Comparison of ENCODE assay signal across 1 cellular context in the genomic region with DNA sequence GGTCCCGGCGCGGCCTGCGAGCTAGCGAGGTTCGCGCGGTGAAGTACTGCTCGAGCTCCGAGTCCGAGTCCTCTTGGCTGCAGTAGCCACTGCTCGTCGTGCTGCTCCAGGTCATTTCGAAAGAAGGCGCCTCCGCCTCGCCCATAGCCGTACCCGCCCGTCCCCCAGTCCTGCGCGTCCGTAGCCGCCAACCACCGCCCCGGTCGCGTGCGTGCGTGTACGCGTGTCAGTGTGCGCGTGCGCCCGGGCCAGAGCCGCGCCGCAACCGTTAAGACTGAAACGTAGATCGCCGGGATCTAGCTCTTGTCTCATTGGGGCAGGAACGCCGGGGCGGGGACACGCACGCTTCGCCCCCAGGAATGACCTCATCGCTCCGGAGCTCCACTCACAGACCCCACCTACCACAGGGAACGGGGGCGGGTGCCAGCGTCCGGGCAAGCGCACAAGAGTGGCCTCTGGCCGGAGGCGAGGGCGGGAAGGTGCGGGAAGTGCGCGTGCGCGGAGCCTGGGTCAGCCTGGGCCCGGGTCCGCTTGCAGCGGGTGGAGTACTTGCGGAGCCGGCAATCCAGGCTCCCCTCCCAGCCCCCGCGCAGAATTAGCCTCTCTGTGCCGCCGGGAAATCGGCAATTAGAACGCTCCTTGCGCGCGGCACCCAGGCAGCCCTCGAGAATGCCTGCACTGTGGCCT.
TF ChIP-seq lines count a peak whose summit lies in the region.

No MANE protein-coding gene starts in this region.

TF ChIP-seq in K562, 482 proteins besides CTCF, POLR2A, EP300 and RAD21 (continued from another document):
- TF ChIP-seq, protein P1, sequence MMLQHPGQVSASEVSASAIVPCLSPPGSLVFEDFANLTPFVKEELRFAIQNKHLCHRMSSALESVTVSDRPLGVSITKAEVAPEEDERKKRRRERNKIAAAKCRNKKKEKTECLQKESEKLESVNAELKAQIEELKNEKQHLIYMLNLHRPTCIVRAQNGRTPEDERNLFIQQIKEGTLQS (IDR thresholded peaks at IDR 0.05): peak; percentile 95
- TF ChIP-seq, protein P1 (CRISPR knock-in tag; conservative IDR thresholded peaks at IDR 0.05): peak; percentile 77; the same call in 1 of the 2 replicates
- TF ChIP-seq CXXC5 (CRISPR knock-in tag; IDR thresholded peaks at IDR 0.05) (peak; percentile 95), RB1 (IDR thresholded peaks at IDR 0.05; ENCODE audit: low read depth) (peak; percentile 15; the same call in 1 of the 2 replicates), PKNOX1 (IDR thresholded peaks at IDR 0.05) (peak; percentile 32; the same call in 1 of the 2 replicates), HNRNPUL1 (IDR thresholded peaks at IDR 0.05; ENCODE audit: low read length) (no peak), ZC3H4 (CRISPR knock-in tag; IDR thresholded peaks at IDR 0.05; ENCODE audit: borderline replicate concordance) (0 out of 2 replicates have a peak, but pooled peaks have one; percentile 56), HES1 (IDR thresholded peaks at IDR 0.05; ENCODE audit: low read depth) (peak; percentile 24; the same call in 1 of the 2 replicates), POLR2AphosphoS5 (IDR thresholded peaks at IDR 0.05; ENCODE audit: control insufficient read depth, insufficient read depth, low read depth, low read length) (peak; percentile 53; the same call in 1 of the 2 replicates), ZNF830 (CRISPR knock-in tag; IDR thresholded peaks at IDR 0.05) (0 out of 2 replicates have a peak, but pooled peaks have one; percentile 23), HNRNPL (IDR thresholded peaks at IDR 0.05; ENCODE audit: low read depth, low read length) (no peak), POLR2B (IDR thresholded peaks at IDR 0.05; ENCODE audit: low read depth, partially characterized antibody) (peak; percentile 72), GTF2A2 (tag; IDR thresholded peaks at IDR 0.05) (no peak), RBFOX2 (IDR thresholded peaks at IDR 0.05; ENCODE audit: low read depth, low read length) (peak; percentile 95), CREM (IDR thresholded peaks at IDR 0.05; ENCODE audit: low read depth) (peak; percentile 84), FOXM1 (IDR thresholded peaks at IDR 0.05; ENCODE audit: low read depth) (0 out of 2 replicates have a peak, but pooled peaks have one; percentile 28), FOXM1 (CRISPR knock-in tag; IDR thresholded peaks at IDR 0.05; ENCODE audit: low read depth) (no peak), FOXJ2 (tag; IDR thresholded peaks at IDR 0.05) (no peak), EP400 (IDR thresholded peaks at IDR 0.05) (peak; percentile 93), ETV1 (tag; conservative IDR thresholded peaks at IDR 0.05; ENCODE audit: low read depth) (no peak), CCNT2 (IDR thresholded peaks at IDR 0.05; ENCODE audit: borderline replicate concordance, extremely low read depth, insufficient read length, low read depth, low read length) (peak; percentile 78), ZNF696 (CRISPR knock-in tag; conservative IDR thresholded peaks at IDR 0.05) (no peak), KDM5B (IDR thresholded peaks at IDR 0.05; ENCODE audit: insufficient replicate concordance, low read depth, low read length) (peak; percentile 42), SRF (CRISPR knock-in tag; IDR thresholded peaks at IDR 0.05) (peak in 1 of 2 experiments; percentile 51; a peak in 1 of 4 replicates), NFXL1 (CRISPR knock-in tag; IDR thresholded peaks at IDR 0.05) (no peak), TEAD4 (IDR thresholded peaks at IDR 0.05; ENCODE audit: low read length) (no peak), TEAD4 (CRISPR knock-in tag; IDR thresholded peaks at IDR 0.05; ENCODE audit: borderline replicate concordance) (no peak), KLF6 (CRISPR knock-in tag; IDR thresholded peaks at IDR 0.05; ENCODE audit: borderline replicate concordance) (0 out of 2 replicates have a peak, but pooled peaks have one; percentile 32), JUNB (CRISPR knock-in tag; conservative IDR thresholded peaks at IDR 0.05) (no peak), MIER1 (IDR thresholded peaks at IDR 0.05; ENCODE audit: low read depth) (no peak), TBP (optimal IDR thresholded peaks at IDR 0.05; ENCODE audit: low read depth, low read length) (peak; percentile 43), MEIS2 (IDR thresholded peaks at IDR 0.05; ENCODE audit: partially characterized antibody) (peak; percentile 58), GABPB1 (CRISPR knock-in tag; IDR thresholded peaks at IDR 0.05) (peak; percentile 67), SP1 (CRISPR knock-in tag; IDR thresholded peaks at IDR 0.05) (peak; percentile 64), E2F6 (IDR thresholded peaks at IDR 0.05; ENCODE audit: borderline replicate concordance in 1 of 2, extremely low read depth in 1 of 2, insufficient read depth in 1 of 2, insufficient read length in 1 of 2, low read depth in 1 of 2, low read length in 1 of 2, poor library complexity in 1 of 2, severe bottlenecking in 1 of 2) (peak; percentile 74 to 89), ZNF232 (CRISPR knock-in tag; IDR thresholded peaks at IDR 0.05) (no peak), BRD4 (IDR thresholded peaks at IDR 0.05) (no peak), GMEB1 (CRISPR knock-in tag; IDR thresholded peaks at IDR 0.05) (peak; percentile 88), HMGN3 (IDR thresholded peaks at IDR 0.05; ENCODE audit: borderline replicate concordance, extremely low read depth, insufficient read length, low read depth, low read length) (peak; percentile 55), JUND (IDR thresholded peaks at IDR 0.05; ENCODE audit: borderline replicate concordance, low read depth, low read length) (peak; percentile 93), JUND (tag; IDR thresholded peaks at IDR 0.05; ENCODE audit: borderline replicate concordance, low read depth, low read length) (peak; percentile 86; the same call in 1 of the 3 replicates), ZNF584 (CRISPR knock-in tag; IDR thresholded peaks at IDR 0.05; ENCODE audit: low read depth) (no peak), CTBP1 (IDR thresholded peaks at IDR 0.05; ENCODE audit: borderline replicate concordance) (peak; percentile 84)
- TF ChIP-seq, protein P2, sequence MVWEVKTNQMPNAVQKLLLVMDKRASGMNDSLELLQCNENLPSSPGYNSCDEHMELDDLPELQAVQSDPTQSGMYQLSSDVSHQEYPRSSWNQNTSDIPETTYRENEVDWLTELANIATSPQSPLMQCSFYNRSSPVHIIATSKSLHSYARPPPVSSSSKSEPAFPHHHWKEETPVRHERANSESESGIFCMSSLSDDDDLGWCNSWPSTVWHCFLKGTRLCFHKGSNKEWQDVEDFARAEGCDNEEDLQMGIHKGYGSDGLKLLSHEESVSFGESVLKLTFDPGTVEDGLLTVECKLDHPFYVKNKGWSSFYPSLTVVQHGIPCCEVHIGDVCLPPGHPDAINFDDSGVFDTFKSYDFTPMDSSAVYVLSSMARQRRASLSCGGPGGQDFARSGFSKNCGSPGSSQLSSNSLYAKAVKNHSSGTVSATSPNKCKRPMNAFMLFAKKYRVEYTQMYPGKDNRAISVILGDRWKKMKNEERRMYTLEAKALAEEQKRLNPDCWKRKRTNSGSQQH (CRISPR knock-in tag; IDR thresholded peaks at IDR 0.05): 0 out of 2 replicates have a peak, but pooled peaks have one; percentile 18
- TF ChIP-seq, protein P3, sequence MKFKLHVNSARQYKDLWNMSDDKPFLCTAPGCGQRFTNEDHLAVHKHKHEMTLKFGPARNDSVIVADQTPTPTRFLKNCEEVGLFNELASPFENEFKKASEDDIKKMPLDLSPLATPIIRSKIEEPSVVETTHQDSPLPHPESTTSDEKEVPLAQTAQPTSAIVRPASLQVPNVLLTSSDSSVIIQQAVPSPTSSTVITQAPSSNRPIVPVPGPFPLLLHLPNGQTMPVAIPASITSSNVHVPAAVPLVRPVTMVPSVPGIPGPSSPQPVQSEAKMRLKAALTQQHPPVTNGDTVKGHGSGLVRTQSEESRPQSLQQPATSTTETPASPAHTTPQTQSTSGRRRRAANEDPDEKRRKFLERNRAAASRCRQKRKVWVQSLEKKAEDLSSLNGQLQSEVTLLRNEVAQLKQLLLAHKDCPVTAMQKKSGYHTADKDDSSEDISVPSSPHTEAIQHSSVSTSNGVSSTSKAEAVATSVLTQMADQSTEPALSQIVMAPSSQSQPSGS (CRISPR knock-in tag; IDR thresholded peaks at IDR 0.05): peak; percentile 88
- TF ChIP-seq, protein P4, sequence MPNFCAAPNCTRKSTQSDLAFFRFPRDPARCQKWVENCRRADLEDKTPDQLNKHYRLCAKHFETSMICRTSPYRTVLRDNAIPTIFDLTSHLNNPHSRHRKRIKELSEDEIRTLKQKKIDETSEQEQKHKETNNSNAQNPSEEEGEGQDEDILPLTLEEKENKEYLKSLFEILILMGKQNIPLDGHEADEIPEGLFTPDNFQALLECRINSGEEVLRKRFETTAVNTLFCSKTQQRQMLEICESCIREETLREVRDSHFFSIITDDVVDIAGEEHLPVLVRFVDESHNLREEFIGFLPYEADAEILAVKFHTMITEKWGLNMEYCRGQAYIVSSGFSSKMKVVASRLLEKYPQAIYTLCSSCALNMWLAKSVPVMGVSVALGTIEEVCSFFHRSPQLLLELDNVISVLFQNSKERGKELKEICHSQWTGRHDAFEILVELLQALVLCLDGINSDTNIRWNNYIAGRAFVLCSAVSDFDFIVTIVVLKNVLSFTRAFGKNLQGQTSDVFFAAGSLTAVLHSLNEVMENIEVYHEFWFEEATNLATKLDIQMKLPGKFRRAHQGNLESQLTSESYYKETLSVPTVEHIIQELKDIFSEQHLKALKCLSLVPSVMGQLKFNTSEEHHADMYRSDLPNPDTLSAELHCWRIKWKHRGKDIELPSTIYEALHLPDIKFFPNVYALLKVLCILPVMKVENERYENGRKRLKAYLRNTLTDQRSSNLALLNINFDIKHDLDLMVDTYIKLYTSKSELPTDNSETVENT (CRISPR knock-in tag; IDR thresholded peaks at IDR 0.05): peak; percentile 51; the same call in 1 of the 2 replicates
- TF ChIP-seq, protein P5, sequence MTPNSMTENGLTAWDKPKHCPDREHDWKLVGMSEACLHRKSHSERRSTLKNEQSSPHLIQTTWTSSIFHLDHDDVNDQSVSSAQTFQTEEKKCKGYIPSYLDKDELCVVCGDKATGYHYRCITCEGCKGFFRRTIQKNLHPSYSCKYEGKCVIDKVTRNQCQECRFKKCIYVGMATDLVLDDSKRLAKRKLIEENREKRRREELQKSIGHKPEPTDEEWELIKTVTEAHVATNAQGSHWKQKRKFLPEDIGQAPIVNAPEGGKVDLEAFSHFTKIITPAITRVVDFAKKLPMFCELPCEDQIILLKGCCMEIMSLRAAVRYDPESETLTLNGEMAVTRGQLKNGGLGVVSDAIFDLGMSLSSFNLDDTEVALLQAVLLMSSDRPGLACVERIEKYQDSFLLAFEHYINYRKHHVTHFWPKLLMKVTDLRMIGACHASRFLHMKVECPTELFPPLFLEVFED (CRISPR knock-in tag; conservative IDR thresholded peaks at IDR 0.05): peak; percentile 21; the same call in 1 of the 2 replicates
